ENCODE assay signal across 5 cellular contexts in genomic region chr7:113230691-113231090, GRCh38.
"Had no signal": no experiment of that assay in that cellular context is flagged by ENCODE, and none has a peak within 500 bp of the region (broad histone marks: within the 10 kb centered on the region; RNA-seq: fewer than 3 reads in every experiment).

No MANE protein-coding gene starts in this region.

- H3K9ac ChIP-seq: KMS-11 had no signal

- H3K4me2 ChIP-seq: KMS-11 had no signal

- H3K27ac ChIP-seq: HL-60, KMS-11 had no signal

- FAIRE-seq: HTR-8/SVneo had no signal

- DNase-seq: KBM-7, KG1 had no signal
